ENCODE assay signal across 10 cellular contexts in the genomic region with DNA sequence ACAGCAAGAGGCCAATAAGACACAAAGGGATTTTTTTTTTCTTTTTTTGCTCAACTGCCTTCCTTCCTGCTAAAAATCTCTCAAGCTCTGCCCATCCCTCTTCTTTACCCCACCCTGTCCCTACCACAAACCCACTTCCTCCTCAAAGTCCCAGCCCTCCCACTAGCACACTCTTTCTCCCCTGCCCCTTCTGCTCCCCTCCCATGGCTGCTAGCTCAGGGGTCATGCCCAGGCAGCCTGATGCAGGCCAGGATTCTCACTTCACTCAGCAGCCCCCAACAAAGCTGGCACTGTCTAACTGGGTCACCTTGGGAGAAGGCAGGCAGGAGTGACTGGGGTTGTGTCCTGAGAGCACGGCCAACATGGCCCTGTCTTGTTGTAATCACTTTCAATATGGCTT. TPM values are rescaled to one million over a fixed set of nuclear protein-coding genes. Genes with fewer than 3 reads are reported as not detected.
DNase-seq lines count a peak whose midpoint lies in the region; ATAC-seq and TF ChIP-seq lines count a peak whose summit lies in the region.
"Had no signal": no experiment of that assay in that cellular context is flagged by ENCODE, and none has a peak within 500 bp of the region (broad histone marks: within the 10 kb centered on the region; RNA-seq: fewer than 3 reads in every experiment).

No MANE protein-coding gene starts in this region.

- intact Hi-C loops in posterior vena cava (cut with DNase I) = no loop called here

- 89% methylated on average over 1 of the region's 1 CpG for WGBS in hepatocyte (ENCODE audit: low lambda C conversion rate, missing lambda C conversion rate)

- H3K27ac ChIP-seq in BLaER1 (peak overlapping the region; percentile 93), hepatocyte (peak overlapping the region; percentile 72)
- H3K27ac ChIP-seq: parathyroid adenoma, RWPE1 had no signal

- H3K4me3 ChIP-seq in BLaER1 (peak overlapping the region; percentile 52; the same call in 1 of the 2 replicates), hepatocyte (no peak overlapping the region)

- H3K4me1 ChIP-seq in BLaER1 (peaks cover 55% of the 10 kb centered on the region), hepatocyte (ENCODE audit: insufficient read depth) (peaks cover 10% of the 10 kb centered on the region)
- H3K4me1 ChIP-seq: parathyroid adenoma had no signal

- no peaks in the 10 kb centered on the region for H3K9me3 ChIP-seq in BLaER1
- H3K9me3 ChIP-seq in hepatocyte (ENCODE audit: low read depth) = no peaks in the 10 kb centered on the region

- H3K27me3 ChIP-seq in BLaER1 = no peaks in the 10 kb centered on the region
- H3K27me3 ChIP-seq in hepatocyte = no peaks in the 10 kb centered on the region

- H3K36me3 ChIP-seq in BLaER1 (no peaks in the 10 kb centered on the region), hepatocyte (replicated peaks; ENCODE audit: insufficient read depth, low read depth) (no peaks in the 10 kb centered on the region)

- H3K4me2 ChIP-seq in BLaER1 (peak overlapping the region; percentile 90), hepatocyte (no peak overlapping the region)

- H3K9me2 ChIP-seq in hepatocyte (replicated peaks; ENCODE audit: insufficient read depth) = no peaks in the 10 kb centered on the region

- peak; percentile 65 for ATAC-seq in GM21423 (IDR thresholded peaks at IDR 0.05; ENCODE audit: unreplicated experiment)
- no peak for ATAC-seq in GM19455 (IDR thresholded peaks at IDR 0.05; ENCODE audit: unreplicated experiment)

- no peaks in the 10 kb centered on the region for H4K20me1 ChIP-seq in BLaER1
- no peaks in the 10 kb centered on the region for H4K20me1 ChIP-seq in hepatocyte (ENCODE audit: insufficient read depth, poor library complexity, severe bottlenecking)

- H3K79me2 ChIP-seq in hepatocyte = no peaks in the 10 kb centered on the region
- H3K79me2 ChIP-seq: parathyroid adenoma had no signal

- DNase-seq in T-helper 2 cell = peak in 3 of 5 experiments; percentile 6 to 92 (median 76)
- no peak for DNase-seq in hepatocyte (ENCODE audit: low spot score)
- no peak for DNase-seq in NCI-H1092 treated with DMSO at 0.1 percent for 48 hours (lab: John Stamatoyannopoulos, UW)
- no peak for DNase-seq in posterior vena cava (ENCODE audit: low spot score)
- DNase-seq in ecto neural progenitor cell (ENCODE audit: low spot score) = no peak

- no peak overlapping the region for H2AFZ ChIP-seq in hepatocyte
- H2AFZ ChIP-seq: parathyroid adenoma had no signal

- H3K9ac ChIP-seq in BLaER1 = peak overlapping the region; percentile 73
- H3K9ac ChIP-seq: parathyroid adenoma had no signal

- no peak for TF ChIP-seq CTCF in hepatocyte (IDR thresholded peaks at IDR 0.05; ENCODE audit: poor library complexity)

RNA-seq across cellular contexts. Expression of a gene that starts 28.8 kb away (rescaled TPM):
- 40.2 and 40.5 TPM in 2 replicates for total RNA-seq in hepatocyte
- 19.9 and 22.0 TPM in 2 replicates for polyA plus RNA-seq in hepatocyte
- 10 to 100 TPM; 38.5 to 47.2 TPM for total RNA-seq in posterior vena cava

Comparison
In these comparisons a context has a peak if more than half of its experiments do, and no peak if none do; other contexts are left out.
1. DNase-seq: peak in T-helper 2 cell (3 of 5); none in hepatocyte (single experiment), NCI-H1092 treated with DMSO at 0.1 percent for 48 hours (single experiment), posterior vena cava (single experiment) and ecto neural progenitor cell (single experiment).